8 cellular contexts compared by ENCODE assay signal in the genomic region with DNA sequence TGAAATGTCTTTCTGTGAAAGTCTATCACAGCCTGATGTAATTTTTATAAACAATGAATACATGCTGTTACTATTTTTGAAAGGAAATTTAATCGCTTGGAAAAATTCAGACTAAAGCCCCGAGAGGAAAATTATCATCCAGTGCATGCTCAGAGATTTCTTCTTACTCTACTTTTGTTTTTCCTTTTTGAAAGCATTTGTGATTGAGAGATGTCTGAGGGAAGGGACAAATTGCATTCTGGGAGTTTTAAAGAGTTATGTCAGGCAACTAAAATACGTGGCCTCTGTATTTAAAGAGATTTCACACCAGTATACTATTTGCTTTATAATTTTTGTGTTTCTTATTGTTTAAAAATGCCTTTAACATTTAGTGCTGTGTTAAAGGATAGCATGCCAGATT. TPM values are rescaled to one million over a fixed set of nuclear protein-coding genes. Genes with fewer than 3 reads are reported as not detected.
A peak's percentile ranks its signal among the peaks of the same experiment; 100 is the strongest.
DNase-seq lines count a peak whose midpoint lies in the region; ATAC-seq and TF ChIP-seq lines count a peak whose summit lies in the region.

No MANE protein-coding gene starts in this region.

- no peaks in the 10 kb centered on the region for H3K9me3 ChIP-seq in Karpas-422 (ENCODE audit: low read length)

- H3K9me3 Mint-ChIP-seq in CD14-positive monocyte (no peaks in the 10 kb centered on the region), MCF 10A (ENCODE audit: unreplicated experiment) (no peaks in the 10 kb centered on the region), naive B cell (no peaks in the 10 kb centered on the region)

- DNase-seq in CD14-positive monocyte (ENCODE audit: low spot score) (no peak), Karpas-422 (peak; percentile 65), MCF 10A (ENCODE audit: unreplicated experiment) (no peak), naive B cell (no peak), ureter (ENCODE audit: low spot score) (no peak), NCI-H345 (lab: John Stamatoyannopoulos, UW) (no peak)

- H3K27me3 ChIP-seq in Karpas-422 (ENCODE audit: low read length), result no peaks in the 10 kb centered on the region

- H3K27me3 Mint-ChIP-seq in CD14-positive monocyte (ENCODE audit: low read depth in 3 of 3) (peaks cover 0 to 2% (median 0%) of the 10 kb centered on the region in 3 donors), MCF 10A (ENCODE audit: insufficient read depth, unreplicated experiment) (no peaks in the 10 kb centered on the region), naive B cell (no peaks in the 10 kb centered on the region)

- peaks cover 10% of the 10 kb centered on the region; the same call in 1 of the 2 replicates for H4K20me1 ChIP-seq in Karpas-422 (ENCODE audit: insufficient read depth, low read depth, low read length)

- H3K4me1 Mint-ChIP-seq in CD14-positive monocyte (peaks cover 36% of the 10 kb centered on the region), MCF 10A (ENCODE audit: insufficient read depth, unreplicated experiment) (peaks cover 44% of the 10 kb centered on the region), naive B cell (peaks cover 26 to 60% (median 32%) of the 10 kb centered on the region in 3 donors)

- no peaks in the 10 kb centered on the region for H3K36me3 ChIP-seq in Karpas-422 (ENCODE audit: insufficient read depth, low read length)

- peaks cover 33% of the 10 kb centered on the region for H3K4me1 ChIP-seq in Karpas-422 (ENCODE audit: low read length)

- ATAC-seq in naive B cell (ENCODE audit: low read depth in 2 of 2) (no peak), GM18858 (IDR thresholded peaks at IDR 0.05; ENCODE audit: unreplicated experiment) (no peak), GM21717 (IDR thresholded peaks at IDR 0.05; ENCODE audit: unreplicated experiment) (no peak)

- no peaks in the 10 kb centered on the region for H3K9me2 ChIP-seq in Karpas-422 (replicated peaks; ENCODE audit: insufficient read depth, low read length)

- H3K9ac ChIP-seq in Karpas-422 (ENCODE audit: low read length), result peak overlapping the region; percentile 93

- H3K4me3 Mint-ChIP-seq in CD14-positive monocyte (peak overlapping the region in 1 of 2 donors; percentile 74), MCF 10A (ENCODE audit: unreplicated experiment) (peak overlapping the region; percentile 92), naive B cell (peak overlapping the region; percentile 80 to 98 (median 92))

- H3K27ac ChIP-seq in Karpas-422 (ENCODE audit: low read length), result peak overlapping the region; percentile 91; the same call in 1 of the 2 replicates

- TF ChIP-seq CTCF in CD14-positive monocyte (IDR thresholded peaks at IDR 0.05) (no peak), MCF 10A (IDR thresholded peaks at IDR 0.05; ENCODE audit: unreplicated experiment) (no peak)

- BruUV-seq in MCF 10A (replicated peaks; lab: Mats Ljungman, UMichigan), result no TSS peak

- H3K36me3 Mint-ChIP-seq in CD14-positive monocyte (peaks cover 5 to 16% of the 10 kb centered on the region in 2 donors), MCF 10A (ENCODE audit: insufficient read depth, unreplicated experiment) (peaks cover 9% of the 10 kb centered on the region), naive B cell (peaks cover 0 to 2% of the 10 kb centered on the region in 2 donors)

- CTCF ChIA-PET in MCF 10A (lab: Yijun Ruan, JAX), result interaction anchor here (0.6 to 1.3 kb wide), 3 partner anchors 24 to 84 kb away, joined by 3 to 4 read pairs (median 3); no protein-coding TSS in a partner anchor

- peaks cover 28% of the 10 kb centered on the region for H3K79me2 ChIP-seq in Karpas-422 (ENCODE audit: low read length)

- H2AFZ ChIP-seq in Karpas-422 (ENCODE audit: low read length), result no peak overlapping the region

- peak overlapping the region; percentile 91 for H3K4me3 ChIP-seq in Karpas-422 (ENCODE audit: low read length)

- peak overlapping the region; percentile 97 for H3K4me2 ChIP-seq in Karpas-422 (ENCODE audit: low read depth, low read length, poor library complexity, severe bottlenecking)

- POLR2A ChIA-PET in MCF 10A (lab: Yijun Ruan, JAX), result interaction anchor here (0.7 to 3.6 kb wide), 6 partner anchors 12 to 364 kb away, joined by 3 to 21 read pairs (median 4); partner anchors contain the start of gene EIF2S3

- intact Hi-C loops in CD14-positive monocyte (cut with micrococcal nuclease), result no loop called here
- intact Hi-C loops in MCF 10A (cut with micrococcal nuclease), result no loop called here

- H3K27ac Mint-ChIP-seq in CD14-positive monocyte (peak overlapping the region; percentile 11 to 97 (median 84)), MCF 10A (ENCODE audit: low read depth, unreplicated experiment) (peak overlapping the region; percentile 92), naive B cell (peak overlapping the region; percentile 83 to 99 (median 98))

RNA-seq across cellular contexts. Expression of gene ZFX, which starts 1.4 kb away (rescaled TPM):
- polyA plus RNA-seq in CD14-positive monocyte (10 to 100 TPM; 22.3 to 31.1 TPM), naive B cell (ENCODE audit: low read depth in 6 of 6) (10 to 100 TPM; 29.2 to 66.7 (median 57.8) TPM)
- total RNA-seq in Karpas-422 (2014; rRNA removed; shearing (Covaris generic); ENCODE audit: low replicate concordance), result 26.4 and 44.2 TPM in 2 replicates
- total RNA-seq in MCF 10A (2022) (69.6 and 72.3 TPM in 2 replicates), ureter (75.0 TPM)
